ENCODE assay signal across 8 cellular contexts in genomic region chr12:52005903-52006703, GRCh38. TPM values are rescaled to one million over a fixed set of nuclear protein-coding genes. Genes with fewer than 3 reads are reported as not detected.
DNase-seq lines count a peak whose midpoint lies in the region; ATAC-seq and TF ChIP-seq lines count a peak whose summit lies in the region.

No MANE protein-coding gene starts in this region.

- H3K4me3 ChIP-seq in BJ (ENCODE audit: low read depth, low read length) = peak overlapping the region; percentile 55
- H3K4me3 ChIP-seq in Jurkat, Clone E6-1 (ENCODE audit: low read length) = peak overlapping the region; percentile 37
- H3K4me3 ChIP-seq in iPS-20b (ENCODE audit: low read length) = peak overlapping the region; percentile 59
- H3K4me3 ChIP-seq in spleen = peak overlapping the region; percentile 60 to 93 (median 72)

- no peak overlapping the region for H3K27ac ChIP-seq in iPS-20b (ENCODE audit: low read length)
- H3K27ac ChIP-seq in spleen = peak overlapping the region in 6 of 8 donors; percentile 85 to 97 (median 92)

- H3K9me3 Mint-ChIP-seq in activated naive CD8-positive, alpha-beta T cell (ENCODE audit: low read depth) = no peaks in the 10 kb centered on the region

- POLR2A ChIA-PET in BJ (lab: Charles Lee) = interaction anchor here (0.5 to 0.7 kb wide), 2 partner anchors 19 to 76 kb away, joined by 3 to 5 read pairs; no protein-coding TSS in a partner anchor

- DNase-seq in BJ (ENCODE audit: low read depth) (no peak), spleen (peak; percentile 93), GM03348 (ENCODE audit: low spot score) (no peak)
- no peak for DNase-seq in Jurkat, Clone E6-1 (ENCODE audit: low read depth, low spot score)
- no peak for DNase-seq in activated CD4-positive, alpha-beta T cell treated with anti-CD3 and anti-CD28 coated beads, Interleukin-2, amount 50 U/mL, for 48 hours

- CTCF ChIA-PET in BJ (lab: Yijun Ruan, JAX) = interaction anchor here (1.0 to 17.0 kb wide), 6 partner anchors 11 to 975 kb away, joined by 3 to 674 read pairs (median 7); no protein-coding TSS in a partner anchor

- peak overlapping the region; percentile 34 for H3K27ac Mint-ChIP-seq in activated naive CD8-positive, alpha-beta T cell

- H3K4me1 ChIP-seq in iPS-20b (ENCODE audit: insufficient read depth, low read length) (peaks cover 10% of the 10 kb centered on the region), spleen (peaks cover 17 to 73% (median 58%) of the 10 kb centered on the region in 6 donors)

- H3K27me3 Mint-ChIP-seq in activated naive CD8-positive, alpha-beta T cell = no peaks in the 10 kb centered on the region

- no peaks in the 10 kb centered on the region for H3K9me3 ChIP-seq in iPS-20b (ENCODE audit: insufficient read depth, low read depth, low read length)
- no peaks in the 10 kb centered on the region for H3K9me3 ChIP-seq in spleen

- H3K9ac ChIP-seq in iPS-20b (ENCODE audit: low read depth, low read length) = no peak overlapping the region

- peaks cover 22% of the 10 kb centered on the region for H3K4me1 Mint-ChIP-seq in activated naive CD8-positive, alpha-beta T cell (ENCODE audit: low read depth)

- H3K27me3 ChIP-seq in BJ (ENCODE audit: control insufficient read depth, insufficient read depth, low read length) (peaks cover 6% of the 10 kb centered on the region; the same call in 1 of the 2 replicates), iPS-20b (ENCODE audit: insufficient read depth, low read length) (peaks cover 58% of the 10 kb centered on the region), spleen (replicated peaks in 1 of 7) (peaks cover 0 to 28% (median 5%) of the 10 kb centered on the region in 7 donors)

- H3K36me3 ChIP-seq in BJ (ENCODE audit: control insufficient read depth, insufficient read depth, low read length) (no peaks in the 10 kb centered on the region), iPS-20b (ENCODE audit: insufficient read depth, low read depth, low read length) (no peaks in the 10 kb centered on the region), spleen (peaks cover 0 to 26% (median 5%) of the 10 kb centered on the region in 6 donors)

- intact Hi-C loops in spleen (cut with DNase I; ENCODE audit: low total_unique reads) = no loop called here

- no peak for TF ChIP-seq POLR2A in spleen (IDR thresholded peaks at IDR 0.05)

- peak overlapping the region; percentile 88 for H3K4me3 Mint-ChIP-seq in activated naive CD8-positive, alpha-beta T cell

- no peaks in the 10 kb centered on the region for H3K36me3 Mint-ChIP-seq in activated naive CD8-positive, alpha-beta T cell

- TF ChIP-seq CTCF in BJ (IDR thresholded peaks at IDR 0.05; ENCODE audit: insufficient read depth, low read depth, low read length) = no peak
- no peak for TF ChIP-seq CTCF in spleen (IDR thresholded peaks at IDR 0.05 in 8 of 11, conservative IDR thresholded peaks at IDR 0.05 in 3 of 11)

- peak; percentile 81 for ATAC-seq in GM19351 (IDR thresholded peaks at IDR 0.05; ENCODE audit: unreplicated experiment)

- 16 to 26% (median 23%) methylated on average over 19 to 28 of the region's 28 CpGs for WGBS in spleen, 5 donors

RNA-seq across cellular contexts. Expression of gene TAMALIN, which starts 0.6 kb away (rescaled TPM):
- polyA plus RNA-seq in BJ (2011; rRNA removed) (0.96 and 1.3 TPM in 2 replicates), spleen (10 to 100 TPM; 25.5 to 38.2 (median 35.2) TPM)
- polyA minus RNA-seq in BJ (2011; rRNA and poly(A)+ RNA removed) = 0.38 and 0.46 TPM in 2 replicates
- 18.4 TPM for polyA plus RNA-seq in Jurkat, Clone E6-1 (2012; ENCODE audit: insufficient read depth, insufficient read length)
- total RNA-seq in spleen = 100 to 1,000 TPM in 1 of 7 donors, 10 to 100 TPM in 6; 31.7 to 141 (median 69.5) TPM

RNA-seq across cellular contexts. Expression of gene NR4A1, which starts 45.1 kb away (rescaled TPM):
- polyA plus RNA-seq in BJ (2011; rRNA removed) (9.8 and 18.6 TPM in 2 replicates), spleen (10 to 100 TPM; 11.8 to 43.5 (median 13.7) TPM)
- polyA minus RNA-seq in BJ (2011; rRNA and poly(A)+ RNA removed) = 17.9 and 21.8 TPM in 2 replicates
- 16.1 TPM for polyA plus RNA-seq in Jurkat, Clone E6-1 (2012; ENCODE audit: insufficient read depth, insufficient read length)
- 100 to 1,000 TPM in 1 of 7 donors, 10 to 100 TPM in 6; 12.0 to 113 (median 58.4) TPM for total RNA-seq in spleen

RNA-seq across cellular contexts. Expression of gene ACVR1B, which starts 54.6 kb away (rescaled TPM):
- 12.6 and 12.9 TPM in 2 replicates for polyA plus RNA-seq in BJ (2011; rRNA removed)
- 10.7 and 14.7 TPM in 2 replicates for polyA minus RNA-seq in BJ (2011; rRNA and poly(A)+ RNA removed)
- 16.4 TPM for polyA plus RNA-seq in Jurkat, Clone E6-1 (2012; ENCODE audit: insufficient read depth, insufficient read length)
- 10 to 100 TPM; 15.7 to 27.6 (median 23.5) TPM for total RNA-seq in spleen
- polyA plus RNA-seq in spleen = 1 to 10 TPM; 2.8 to 7.4 (median 2.8) TPM

Comparison
In these comparisons a context has a peak if more than half of its experiments do, and no peak if none do; other contexts are left out.
1. RNA of gene TAMALIN, which starts 0.6 kb away (polyA plus RNA-seq): 25.5 to 38.2 TPM in spleen; 0.96 to 1.3 TPM in BJ; every median in the first group is over 10 times any median in the second.
2. Peak in every context shown above with its lines, with median percentiles within 50 percentile points of each other: H3K4me3 ChIP-seq.